ENCODE assay signal across 20 cellular contexts in genomic region chr10:108095932-108096925, GRCh38.
A peak's percentile ranks its signal among the peaks of the same experiment; 100 is the strongest.
DNase-seq lines count a peak whose midpoint lies in the region; ATAC-seq and TF ChIP-seq lines count a peak whose summit lies in the region.
"Had no signal": no experiment of that assay in that cellular context is flagged by ENCODE, and none has a peak within 500 bp of the region (broad histone marks: within the 10 kb centered on the region; RNA-seq: fewer than 3 reads in every experiment).

No MANE protein-coding gene starts in this region.

- no peak overlapping the region for H3K4ac ChIP-seq in neuronal stem cell (ENCODE audit: low read length)

- H2BK15ac ChIP-seq in neuronal stem cell (ENCODE audit: low read length): no peak overlapping the region

- H3K79me2 ChIP-seq in mammary epithelial cell (ENCODE audit: insufficient read depth, low read length): no peaks in the 10 kb centered on the region

- H3K9ac ChIP-seq in mammary epithelial cell (ENCODE audit: insufficient read depth, low read length) (no peak overlapping the region), neuronal stem cell (ENCODE audit: low read depth, low read length, poor library complexity) (no peak overlapping the region)

- peak; percentile 3 for DNase-seq in MCF 10A (ENCODE audit: unreplicated experiment)
- no peak for DNase-seq in mammary epithelial cell
- peak; percentile 55 for DNase-seq in cardiac septum (ENCODE audit: low spot score)
- DNase-seq in neuronal stem cell (ENCODE audit: low spot score): no peak
- no peak for DNase-seq in activated effector memory CD4-positive, alpha-beta T cell treated with anti-CD3 and anti-CD28 coated beads, Interleukin-2, amount 50 U/mL, for 16 hours
- DNase-seq in NCI-H446 treated with DMSO at 0.1 percent for 48 hours (lab: John Stamatoyannopoulos, UW): no peak
- DNase-seq in dedifferentiated amniotic fluid mesenchymal stem cell (ENCODE audit: extremely low spot score): no peak
- DNase-seq: DMS79 treated with DMSO at 0.1 percent for 48 hours, GOT3, HFFc6, KG1, NCI-H1436, NCI-H2081 treated with DMSO at 0.1 percent for 48 hours, NCI-H510A, NCI-H748 treated with DMSO at 0.1 percent for 48 hours, SIG-M5 had no signal

- no peak overlapping the region for H2AFZ ChIP-seq in mammary epithelial cell (ENCODE audit: low read depth, low read length)
- H2AFZ ChIP-seq in neuronal stem cell (ENCODE audit: low read length): no peak overlapping the region

- H3K36me3 ChIP-seq in mammary epithelial cell (ENCODE audit: insufficient read depth, low read length) (no peaks in the 10 kb centered on the region), neuronal stem cell (replicated peaks in 1 of 2; ENCODE audit: control insufficient read depth in 2 of 2, insufficient read depth in 2 of 2, low read length in 2 of 2) (no peaks in the 10 kb centered on the region)

- dilution Hi-C loops in mammary epithelial cell (cut with HindIII; ENCODE audit: low sequenced_read_pairs): no loop called here

- no peaks in the 10 kb centered on the region for H4K20me1 ChIP-seq in mammary epithelial cell (ENCODE audit: insufficient read depth, low read length)

- no peak for ATAC-seq in HG03521 (IDR thresholded peaks at IDR 0.05; ENCODE audit: unreplicated experiment)
- ATAC-seq: HepG2, SK-N-SH treated with all-trans-retinoic acid at 6 μM for 48 hours had no signal

- no peaks in the 10 kb centered on the region for H3K4me1 Mint-ChIP-seq in MCF 10A (ENCODE audit: insufficient read depth, unreplicated experiment)

- H2BK12ac ChIP-seq in neuronal stem cell (ENCODE audit: low read length): no peak overlapping the region

- H3K4me2 ChIP-seq in mammary epithelial cell (ENCODE audit: insufficient read depth, low read depth, low read length) (no peak overlapping the region), neuronal stem cell (ENCODE audit: insufficient read depth, low read length, poor library complexity, severe bottlenecking) (no peak overlapping the region)

- H3K14ac ChIP-seq in neuronal stem cell (ENCODE audit: low read length): no peak overlapping the region

- POLR2A ChIA-PET in MCF 10A (lab: Yijun Ruan, JAX): no interaction called here

- H3K27me3 ChIP-seq in mammary epithelial cell (ENCODE audit: insufficient read depth, low read length) (no peaks in the 10 kb centered on the region), neuronal stem cell (ENCODE audit: control insufficient read depth in 3 of 3, insufficient read depth in 3 of 3, low read depth in 1 of 3, low read length in 3 of 3) (no peaks in the 10 kb centered on the region)

- no peak overlapping the region for H3K27ac Mint-ChIP-seq in MCF 10A (ENCODE audit: low read depth, unreplicated experiment)
- H3K27ac Mint-ChIP-seq: HFFc6 had no signal

- H2BK120ac ChIP-seq in neuronal stem cell (ENCODE audit: low read depth, low read length): no peak overlapping the region

- CTCF ChIA-PET in MCF 10A (lab: Yijun Ruan, JAX): interaction anchor here (0.6 to 0.7 kb wide), 2 partner anchors 34 to 69 kb away, joined by 3 read pairs; no protein-coding TSS in a partner anchor
- CTCF ChIA-PET in mammary epithelial cell (lab: Charles Lee; ENCODE audit: low non-redundant PET): interaction anchor here (0.7 kb wide), 1 partner anchor 9 kb away, joined by 3 read pairs; no protein-coding TSS in a partner anchor

- H3K9me3 Mint-ChIP-seq in MCF 10A (ENCODE audit: unreplicated experiment): no peaks in the 10 kb centered on the region

- no peak overlapping the region for H3K23ac ChIP-seq in neuronal stem cell (ENCODE audit: low read depth, low read length, poor library complexity)

- H3K4me1 ChIP-seq in mammary epithelial cell (ENCODE audit: insufficient read depth, low read length) (no peaks in the 10 kb centered on the region), neuronal stem cell (ENCODE audit: control insufficient read depth in 2 of 2, insufficient read depth in 1 of 2, low read depth in 1 of 2, low read length in 2 of 2) (no peaks in the 10 kb centered on the region)

- no peaks in the 10 kb centered on the region for H3K36me3 Mint-ChIP-seq in MCF 10A (ENCODE audit: insufficient read depth, unreplicated experiment)

- no peak overlapping the region for H2BK5ac ChIP-seq in neuronal stem cell (ENCODE audit: low read length)

- H4K8ac ChIP-seq in neuronal stem cell (ENCODE audit: low read depth, low read length): no peak overlapping the region

- no peaks in the 10 kb centered on the region for H3K79me1 ChIP-seq in neuronal stem cell (ENCODE audit: low read depth, low read length)

- TF ChIP-seq CTCF in MCF 10A (IDR thresholded peaks at IDR 0.05; ENCODE audit: unreplicated experiment) (no peak), mammary epithelial cell (conservative IDR thresholded peaks at IDR 0.05 in 1 of 2, IDR thresholded peaks at IDR 0.05 in 1 of 2; ENCODE audit: extremely low read depth in 1 of 2, insufficient read depth in 1 of 2, low read depth in 1 of 2, low read length in 2 of 2) (peak in 1 of 2 donors; percentile 15)

- BruUV-seq in MCF 10A (replicated peaks; lab: Mats Ljungman, UMichigan) (no TSS peak), mammary epithelial cell (replicated peaks; lab: Mats Ljungman, UMichigan) (no TSS peak)

- WGBS in mammary epithelial cell (ENCODE audit: low coverage, missing lambda C conversion rate): 75% methylated on average over 4 of the region's 7 CpGs
- no CpG with 5 or more reads among the region's 7 CpGs for WGBS in neuronal stem cell (ENCODE audit: extremely low coverage in 2 of 2, insufficient read length in 2 of 2, insufficient replicate concordance in 1 of 2), 2 donors

- no peak overlapping the region for H2AK5ac ChIP-seq in neuronal stem cell (ENCODE audit: low read depth, low read length)

- H4K91ac ChIP-seq in neuronal stem cell (ENCODE audit: low read depth, low read length, poor library complexity): no peak overlapping the region

- H3K4me3 Mint-ChIP-seq in MCF 10A (ENCODE audit: unreplicated experiment): no peak overlapping the region
- H3K4me3 Mint-ChIP-seq: HFFc6 had no signal

- H3K18ac ChIP-seq in neuronal stem cell (ENCODE audit: low read length): peak overlapping the region; percentile 2

- H3K4me3 ChIP-seq in mammary epithelial cell (replicated peaks in 1 of 3; ENCODE audit: insufficient read depth in 1 of 3, low read depth in 2 of 3, low read length in 3 of 3) (no peak overlapping the region), neuronal stem cell (ENCODE audit: low read length in 2 of 2) (no peak overlapping the region)

- H3K27ac ChIP-seq in mammary epithelial cell (ENCODE audit: insufficient read depth, low read depth, low read length): no peak overlapping the region
- no peak overlapping the region for H3K27ac ChIP-seq in neuronal stem cell (replicated peaks; ENCODE audit: low read length)
- H3K27ac ChIP-seq: 22Rv1 had no signal

- H3K9me3 ChIP-seq in mammary epithelial cell (replicated peaks; ENCODE audit: insufficient read depth, low read length) (no peaks in the 10 kb centered on the region), neuronal stem cell (replicated peaks in 1 of 2; ENCODE audit: control insufficient read depth in 2 of 2, insufficient read depth in 1 of 2, low read depth in 1 of 2, low read length in 2 of 2) (peaks cover 0 to 3% of the 10 kb centered on the region in 2 donors)

- H3K27me3 Mint-ChIP-seq in MCF 10A (ENCODE audit: insufficient read depth, unreplicated experiment): no peaks in the 10 kb centered on the region

- intact Hi-C loops in MCF 10A (cut with micrococcal nuclease) (no loop called here), mammary epithelial cell (cut with micrococcal nuclease) (loop anchor here (1.0 kb wide), 1 partner anchor 29 kb away; no protein-coding TSS in a partner anchor), cardiac septum (cut with DNase I) (no loop called here)

- in situ Hi-C loops in mammary epithelial cell (cut with MboI; ENCODE audit: low sequenced_read_pairs in 2 of 2): no loop called here

Comparison
In these comparisons a context has a peak if more than half of its experiments do, and no peak if none do; other contexts are left out.
1. DNase-seq: peak in MCF 10A (single experiment) and cardiac septum (single experiment); none in mammary epithelial cell (single experiment), neuronal stem cell (single experiment), activated effector memory CD4-positive, alpha-beta T cell treated with anti-CD3 and anti-CD28 coated beads, Interleukin-2, amount 50 U/mL, for 16 hours (single experiment), NCI-H446 treated with DMSO at 0.1 percent for 48 hours (single experiment) and dedifferentiated amniotic fluid mesenchymal stem cell (single experiment).